In genomic region chr11:108984548-108984947, GRCh38 we compare ENCODE assay signal across 15 cellular contexts.
"Had no signal": no experiment of that assay in that cellular context is flagged by ENCODE, and none has a peak within 500 bp of the region (broad histone marks: within the 10 kb centered on the region; RNA-seq: fewer than 3 reads in every experiment).

No MANE protein-coding gene starts in this region.

- H3K27me3 Mint-ChIP-seq: activated CD4-positive, alpha-beta memory T cell treated with anti-CD3 and anti-CD28 coated beads, Interleukin-2, amount 10 ng/mL, durations not matched to agents 7 days and 5 days; progenitor cell of endocrine pancreas had no signal

- ATAC-seq: esophagus mucosa; natural killer cell treated with Interleukin-12 subunit alpha and Interleukin-12 subunit beta and Interleukin-15 and Interleukin-18, amount 100 ng/mL, for 72 hours; T-helper 17 cell had no signal

- H3K36me3 ChIP-seq: sigmoid colon, thyroid gland had no signal

- H3K4me2 ChIP-seq: hepatocyte had no signal

- H3K4me3 Mint-ChIP-seq: activated CD4-positive, alpha-beta memory T cell treated with anti-CD3 and anti-CD28 coated beads, Interleukin-2, amount 10 ng/mL, durations not matched to agents 7 days and 5 days; activated T-cell treated with anti-CD3 and anti-CD28 coated beads, Interleukin-2, amount 50 U/mL, for 24 hours; natural killer cell treated with Interleukin-12 subunit alpha and Interleukin-12 subunit beta and Interleukin-15 and Interleukin-18, amount 100 ng/mL, for 72 hours; T-helper 17 cell; WTC11 had no signal

- H2AFZ ChIP-seq: hepatocyte had no signal

- H3K27ac Mint-ChIP-seq: activated CD4-positive, alpha-beta memory T cell treated with anti-CD3 and anti-CD28 coated beads, Interleukin-2, amount 10 ng/mL, durations not matched to agents 7 days and 5 days; activated T-cell treated with anti-CD3 and anti-CD28 coated beads, Interleukin-2, amount 50 U/mL, for 24 hours; natural killer cell treated with Interleukin-12 subunit alpha and Interleukin-12 subunit beta and Interleukin-15 and Interleukin-18, amount 100 ng/mL, for 72 hours; progenitor cell of endocrine pancreas; T-helper 17 cell; WTC11 had no signal

- H3K79me2 ChIP-seq: hepatocyte had no signal

- H3K27me3 ChIP-seq: hepatocyte, sigmoid colon, thyroid gland had no signal

- DNase-seq: activated CD4-positive, alpha-beta memory T cell treated with anti-CD3 and anti-CD28 coated beads, Interleukin-2, amount 10 ng/mL, durations not matched to agents 7 days and 5 days; activated CD4-positive, alpha-beta T cell treated with anti-CD3 and anti-CD28 coated beads for 4 hours; activated naive CD4-positive, alpha-beta T cell treated with anti-CD3 and anti-CD28 coated beads, Interleukin-2, amount 50 U/mL, for 16 hours; activated T-cell treated with anti-CD3 and anti-CD28 coated beads, Interleukin-2, amount 50 U/mL, for 24 hours; mesendoderm; occipital lobe; sigmoid colon; stimulated activated CD4-positive, alpha-beta T cell treated with anti-CD3 and anti-CD28 coated beads, Interleukin-1b, Interleukin-23, amount 100 ng/mL, for 48 hours; T-helper 17 cell; thyroid gland had no signal

- H3K36me3 Mint-ChIP-seq: natural killer cell treated with Interleukin-12 subunit alpha and Interleukin-12 subunit beta and Interleukin-15 and Interleukin-18, amount 100 ng/mL, for 72 hours had no signal

- H3K9me3 Mint-ChIP-seq: natural killer cell treated with Interleukin-12 subunit alpha and Interleukin-12 subunit beta and Interleukin-15 and Interleukin-18, amount 100 ng/mL, for 72 hours had no signal

- H3K9me3 ChIP-seq: thyroid gland had no signal

- H3K4me1 Mint-ChIP-seq: activated CD4-positive, alpha-beta memory T cell treated with anti-CD3 and anti-CD28 coated beads, Interleukin-2, amount 10 ng/mL, durations not matched to agents 7 days and 5 days; T-helper 17 cell had no signal

- H3K27ac ChIP-seq: hepatocyte, thyroid gland had no signal

- H3K4me1 ChIP-seq: sigmoid colon, thyroid gland had no signal

- H3K4me3 ChIP-seq: hepatocyte, sigmoid colon, thyroid gland had no signal
